In genomic region chr4:185921583-185922555, GRCh38 we compare ENCODE assay signal across 23 cellular contexts.
DNase-seq lines count a peak whose midpoint lies in the region; ATAC-seq and TF ChIP-seq lines count a peak whose summit lies in the region.
"Had no signal": no experiment of that assay in that cellular context is flagged by ENCODE, and none has a peak within 500 bp of the region (broad histone marks: within the 10 kb centered on the region; RNA-seq: fewer than 3 reads in every experiment).

No MANE protein-coding gene starts in this region.

- H3K27me3 ChIP-seq in right atrium auricular region (no peaks in the 10 kb centered on the region), aorta (ENCODE audit: control insufficient read depth in 1 of 2, insufficient read depth in 2 of 2, low read length in 1 of 2) (no peaks in the 10 kb centered on the region)
- H3K27me3 ChIP-seq: breast epithelium, ovary, SJCRH30 had no signal

- intact Hi-C loops in Right ventricle myocardium inferior (cut with DNase I) (loop anchor here (5.0 kb wide), 1 partner anchor 50 kb away; no protein-coding TSS in a partner anchor), aorta (cut with DNase I) (no loop called here)

- peaks cover 0 to 10% of the 10 kb centered on the region in 2 donors for H3K4me1 ChIP-seq in right atrium auricular region
- H3K4me1 ChIP-seq in aorta (ENCODE audit: control insufficient read depth in 1 of 2, insufficient read depth in 2 of 2, low read length in 2 of 2), result peaks cover 0 to 7% of the 10 kb centered on the region in 2 donors
- H3K4me1 ChIP-seq: breast epithelium, SJCRH30 had no signal

- H3K9me3 ChIP-seq in right atrium auricular region, result no peaks in the 10 kb centered on the region
- H3K9me3 ChIP-seq in aorta (ENCODE audit: control insufficient read depth, low read length), result no peaks in the 10 kb centered on the region
- H3K9me3 ChIP-seq: breast epithelium, lower lobe of right lung, ovary, SJCRH30 had no signal

- TF ChIP-seq CTCF in right atrium auricular region (IDR thresholded peaks at IDR 0.05), result no peak

- ATAC-seq in Right ventricle myocardium inferior (peak; percentile 7), aorta (ENCODE audit: low FRiP score) (no peak), HG03135 (IDR thresholded peaks at IDR 0.05; ENCODE audit: unreplicated experiment) (no peak)
- ATAC-seq: HepG2; lower lobe of right lung; stimulated activated naive CD8-positive, alpha-beta T cell treated with anti-CD3 and anti-CD28 coated beads, Interleukin-15, amount 100 ng/mL, for 72 hours had no signal

- DNase-seq in Right ventricle myocardium inferior (ENCODE audit: missing footprints), result no peak
- no peak for DNase-seq in right atrium auricular region (ENCODE audit: low spot score)
- DNase-seq in dermis blood vessel endothelial cell, result peak; percentile 16
- peak; percentile 8 to 18 for DNase-seq in lung microvascular endothelial cell (ENCODE audit: low read depth in 2 of 2)
- DNase-seq in aorta, result no peak
- DNase-seq in NCI-H526 (lab: John Stamatoyannopoulos, UW), result no peak
- DNase-seq in LoVo (ENCODE audit: low spot score), result no peak
- DNase-seq: activated B cell treated with CpG ODN at 0.5 μM for 24 hours; activated CD4-positive, alpha-beta memory T cell treated with anti-CD3 and anti-CD28 coated beads for 36 hours; activated T-cell treated with anti-CD3 and anti-CD28 coated beads, Interleukin-2, amount 50 U/mL, for 24 hours; C1 segment of cervical spinal cord; GM23248; lower lobe of right lung; naive B cell; NCI-H146; ovary; SJCRH30; stimulated activated CD4-positive, alpha-beta T cell treated with anti-CD3 and anti-CD28 coated beads, Interleukin-2, amount 100 ng/mL, for 48 hours; stimulated activated naive CD8-positive, alpha-beta T cell treated with anti-CD3 and anti-CD28 coated beads, Interleukin-15, amount 100 ng/mL, for 72 hours had no signal

- H3K4me3 ChIP-seq in right atrium auricular region (peak overlapping the region in 1 of 2 donors; percentile 20), aorta (ENCODE audit: low read length in 2 of 2) (peak overlapping the region; percentile 9 to 63)
- H3K4me3 ChIP-seq: breast epithelium, GM23248, lower lobe of right lung, ovary, SJCRH30 had no signal

- WGBS in aorta, 2 donors, result 8 to 14% methylated on average over 9 of the region's 9 CpGs

- H3K36me3 ChIP-seq in right atrium auricular region (no peaks in the 10 kb centered on the region), aorta (ENCODE audit: control insufficient read depth in 1 of 2, insufficient read depth in 2 of 2, low read length in 1 of 2) (no peaks in the 10 kb centered on the region)
- H3K36me3 ChIP-seq: breast epithelium, lower lobe of right lung, ovary, SJCRH30 had no signal

- H3K27ac ChIP-seq in right atrium auricular region (peak overlapping the region in 1 of 2 donors; percentile 18), aorta (ENCODE audit: low read depth in 1 of 2, low read length in 2 of 2) (peak overlapping the region in 1 of 2 donors; percentile 28)
- H3K27ac ChIP-seq: 22Rv1, breast epithelium, GM23248, lower lobe of right lung, ovary, SJCRH30 had no signal

Comparison
In these comparisons a context has a peak if more than half of its experiments do, and no peak if none do; other contexts are left out.
1. DNase-seq: peak in dermis blood vessel endothelial cell (single experiment) and lung microvascular endothelial cell (2 of 2); none in Right ventricle myocardium inferior (single experiment), right atrium auricular region (single experiment), aorta (0 of 2), NCI-H526 (0 of 2) and LoVo (single experiment).